1 cellular context compared by ENCODE assay signal in the genomic region with DNA sequence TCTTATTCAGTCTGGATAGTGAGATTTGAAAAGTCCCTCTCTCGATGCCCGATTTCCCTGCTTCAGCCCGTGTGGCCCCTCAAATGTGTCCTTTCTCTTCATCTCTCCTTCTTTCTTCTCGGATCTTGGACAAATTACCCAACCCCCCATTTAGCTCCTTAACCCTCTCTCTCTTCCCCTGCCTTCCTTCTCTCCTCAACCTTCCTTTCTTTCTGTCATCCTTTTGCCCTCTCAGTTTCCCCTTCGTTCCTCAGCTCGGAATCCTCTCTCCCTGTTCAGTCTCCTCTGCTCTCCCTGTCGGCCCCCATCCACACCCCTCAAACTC.
A peak's percentile ranks its signal among the peaks of the same experiment; 100 is the strongest.
TF ChIP-seq lines count a peak whose summit lies in the region.

No MANE protein-coding gene starts in this region.

TF ChIP-seq in HepG2, 621 proteins besides CTCF, POLR2A, EP300 and RAD21:
- TF ChIP-seq ASH2L (IDR thresholded peaks at IDR 0.05; ENCODE audit: insufficient read length, low read depth, low read length) (peak; percentile 16), SOX5 (CRISPR knock-in tag; IDR thresholded peaks at IDR 0.05; ENCODE audit: borderline replicate concordance) (no peak), ZNF564 (CRISPR knock-in tag; IDR thresholded peaks at IDR 0.05) (no peak), CENPT (CRISPR knock-in tag; IDR thresholded peaks at IDR 0.05; ENCODE audit: low read depth) (no peak), RELA (CRISPR knock-in tag; IDR thresholded peaks at IDR 0.05) (no peak), ZFYVE20 (CRISPR knock-in tag; IDR thresholded peaks at IDR 0.05; ENCODE audit: borderline replicate concordance, low read depth) (no peak), ARNT2 (CRISPR knock-in tag; IDR thresholded peaks at IDR 0.05; ENCODE audit: low read depth) (0 out of 2 replicates have a peak, but pooled peaks have one; percentile 15)
- TF ChIP-seq, protein P1, sequence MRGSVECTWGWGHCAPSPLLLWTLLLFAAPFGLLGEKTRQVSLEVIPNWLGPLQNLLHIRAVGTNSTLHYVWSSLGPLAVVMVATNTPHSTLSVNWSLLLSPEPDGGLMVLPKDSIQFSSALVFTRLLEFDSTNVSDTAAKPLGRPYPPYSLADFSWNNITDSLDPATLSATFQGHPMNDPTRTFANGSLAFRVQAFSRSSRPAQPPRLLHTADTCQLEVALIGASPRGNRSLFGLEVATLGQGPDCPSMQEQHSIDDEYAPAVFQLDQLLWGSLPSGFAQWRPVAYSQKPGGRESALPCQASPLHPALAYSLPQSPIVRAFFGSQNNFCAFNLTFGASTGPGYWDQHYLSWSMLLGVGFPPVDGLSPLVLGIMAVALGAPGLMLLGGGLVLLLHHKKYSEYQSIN (CRISPR knock-in tag; IDR thresholded peaks at IDR 0.05; ENCODE audit: borderline replicate concordance) = no peak
- TF ChIP-seq, protein P2, sequence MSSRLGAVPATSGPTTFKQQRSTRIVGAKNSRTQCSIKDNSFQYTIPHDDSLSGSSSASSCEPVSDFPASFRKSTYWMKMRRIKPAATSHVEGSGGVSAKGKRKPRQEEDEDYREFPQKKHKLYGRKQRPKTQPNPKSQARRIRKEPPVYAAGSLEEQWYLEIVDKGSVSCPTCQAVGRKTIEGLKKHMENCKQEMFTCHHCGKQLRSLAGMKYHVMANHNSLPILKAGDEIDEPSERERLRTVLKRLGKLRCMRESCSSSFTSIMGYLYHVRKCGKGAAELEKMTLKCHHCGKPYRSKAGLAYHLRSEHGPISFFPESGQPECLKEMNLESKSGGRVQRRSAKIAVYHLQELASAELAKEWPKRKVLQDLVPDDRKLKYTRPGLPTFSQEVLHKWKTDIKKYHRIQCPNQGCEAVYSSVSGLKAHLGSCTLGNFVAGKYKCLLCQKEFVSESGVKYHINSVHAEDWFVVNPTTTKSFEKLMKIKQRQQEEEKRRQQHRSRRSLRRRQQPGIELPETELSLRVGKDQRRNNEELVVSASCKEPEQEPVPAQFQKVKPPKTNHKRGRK (CRISPR knock-in tag; IDR thresholded peaks at IDR 0.05) = peak; percentile 94
